40 cellular contexts compared by ENCODE assay signal in the genomic region with DNA sequence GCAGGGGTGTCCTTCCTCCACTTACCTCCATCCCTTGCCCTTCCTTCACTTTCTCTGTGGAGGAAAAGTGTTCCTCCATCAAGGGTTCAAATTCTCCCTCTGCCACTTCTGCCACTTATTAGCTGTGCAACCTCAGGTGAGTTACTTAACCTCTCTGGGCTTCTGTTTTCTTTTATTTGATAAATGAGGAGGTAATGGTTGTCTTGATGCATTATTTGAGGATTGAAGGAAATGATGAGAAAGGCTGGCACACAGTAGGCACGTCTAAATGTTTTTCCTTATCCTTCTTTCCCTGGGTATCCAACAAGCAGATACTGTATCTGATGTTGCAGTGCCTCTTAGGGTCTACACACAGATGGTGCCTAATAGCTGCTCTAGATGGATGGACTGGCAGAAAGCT. TPM values are rescaled to one million over a fixed set of nuclear protein-coding genes. Genes with fewer than 3 reads are reported as not detected.
"Had no signal": no experiment of that assay in that cellular context is flagged by ENCODE, and none has a peak within 500 bp of the region (broad histone marks: within the 10 kb centered on the region; RNA-seq: fewer than 3 reads in every experiment).

No MANE protein-coding gene starts in this region.

- H3K4me3 Mint-ChIP-seq: activated CD4-positive, alpha-beta memory T cell treated with anti-CD3 and anti-CD28 coated beads, Interleukin-2, amount 10 ng/mL, durations not matched to agents 7 days and 5 days; activated CD4-positive, alpha-beta T cell treated with anti-CD3 and anti-CD28 coated beads for 36 hours; activated CD4-positive, alpha-beta T cell treated with anti-CD3 and anti-CD28 coated beads, Interleukin-2, amount 10 ng/mL, durations not matched to agents 7 days and 5 days; activated CD8-positive, alpha-beta memory T cell treated with anti-CD3 and anti-CD28 coated beads, Interleukin-2, amount 10 ng/mL, durations not matched to agents 7 days and 5 days; activated CD8-positive, alpha-beta T cell treated with anti-CD3 and anti-CD28 coated beads, Interleukin-2, amount 10 ng/mL, durations not matched to agents 7 days and 5 days; activated naive CD4-positive, alpha-beta T cell treated with anti-CD3 and anti-CD28 coated beads, Interleukin-2, amount 10 ng/mL, durations not matched to agents 7 days and 5 days; activated naive CD4-positive, alpha-beta T cell treated with anti-CD3 and anti-CD28 coated beads, Interleukin-2, amount 50 U/mL, for 24 hours; activated naive CD8-positive, alpha-beta T cell; activated naive CD8-positive, alpha-beta T cell treated with anti-CD3 and anti-CD28 coated beads, Interleukin-2, amount 10 ng/mL, durations not matched to agents 7 days and 5 days; activated naive CD8-positive, alpha-beta T cell treated with anti-CD3 and anti-CD28 coated beads, Interleukin-2, amount 50 U/mL, for 24 hours; activated T-cell treated with anti-CD3 and anti-CD28 coated beads, Interleukin-2, amount 50 U/mL, for 24 hours; brain; central memory CD8-positive, alpha-beta T cell; T-helper 1 cell treated with Interleukin-12 subunit alpha and Interleukin-12 subunit beta and Interleukin-4 antibody, amounts not matched to agents 30 μg/mL and 1 μg/mL, for 36 hours; T-helper 2 cell treated with Interferon-gamma antibody and Interleukin-4, amounts not matched to agents 5 μg/mL and 100 μg/mL, for 36 hours; WTC11 had no signal

- H3K4me1 ChIP-seq: ascending aorta had no signal

- H3K36me3 Mint-ChIP-seq: activated CD8-positive, alpha-beta memory T cell treated with anti-CD3 and anti-CD28 coated beads, Interleukin-2, amount 10 ng/mL, durations not matched to agents 7 days and 5 days; activated naive CD4-positive, alpha-beta T cell treated with anti-CD3 and anti-CD28 coated beads, Interleukin-2, amount 10 ng/mL, durations not matched to agents 7 days and 5 days; activated naive CD4-positive, alpha-beta T cell treated with anti-CD3 and anti-CD28 coated beads, Interleukin-2, amount 50 U/mL, for 24 hours; activated naive CD8-positive, alpha-beta T cell; activated naive CD8-positive, alpha-beta T cell treated with anti-CD3 and anti-CD28 coated beads, Interleukin-2, amount 10 ng/mL, durations not matched to agents 7 days and 5 days; brain; WTC11 had no signal

- DNase-seq: activated CD4-positive, alpha-beta memory T cell treated with anti-CD3 and anti-CD28 coated beads, Interleukin-2, amount 10 ng/mL, durations not matched to agents 7 days and 5 days; activated CD4-positive, alpha-beta T cell treated with anti-CD3 and anti-CD28 coated beads for 1 hour; activated CD4-positive, alpha-beta T cell treated with anti-CD3 and anti-CD28 coated beads for 36 hours; activated CD4-positive, alpha-beta T cell treated with anti-CD3 and anti-CD28 coated beads for 48 hours; activated CD4-positive, alpha-beta T cell treated with anti-CD3 and anti-CD28 coated beads, Interleukin-2, amount 10 ng/mL, durations not matched to agents 7 days and 5 days; activated CD4-positive, alpha-beta T cell treated with anti-CD3 and anti-CD28 coated beads, Interleukin-2, amount 50 U/mL, for 48 hours; activated CD4-positive, CD25-positive, alpha-beta regulatory T cell; activated CD8-positive, alpha-beta memory T cell treated with anti-CD3 and anti-CD28 coated beads for 24 hours; activated CD8-positive, alpha-beta memory T cell treated with anti-CD3 and anti-CD28 coated beads, Interleukin-2, amount 10 ng/mL, durations not matched to agents 7 days and 5 days; activated CD8-positive, alpha-beta memory T cell treated with anti-CD3 and anti-CD28 coated beads, Interleukin-2, amount 50 U/mL, for 48 hours; activated CD8-positive, alpha-beta T cell treated with anti-CD3 and anti-CD28 coated beads, Interleukin-2, amount 10 ng/mL, durations not matched to agents 7 days and 5 days; activated effector memory CD4-positive, alpha-beta T cell treated with Interleukin-2 at 50 U/mL for 16 hours; activated gamma-delta T cell; activated naive CD4-positive, alpha-beta T cell treated with anti-CD3 and anti-CD28 coated beads, Interleukin-2, amount 10 ng/mL, durations not matched to agents 7 days and 5 days; activated naive CD4-positive, alpha-beta T cell treated with Interleukin-2 at 50 U/mL for 16 hours; activated naive CD8-positive, alpha-beta T cell treated with anti-CD3 and anti-CD28 coated beads, Interleukin-2, amount 10 ng/mL, durations not matched to agents 7 days and 5 days; activated naive CD8-positive, alpha-beta T cell treated with anti-CD3 and anti-CD28 coated beads, Interleukin-2, amount 50 U/mL, for 24 hours; activated T-cell treated with anti-CD3 and anti-CD28 coated beads, Interleukin-2, amount 50 U/mL, for 24 hours; activated T-cell treated with anti-CD3 and anti-CD28 coated beads, Interleukin-2, amount 50 U/mL, for 48 hours; amygdala; anterior cingulate cortex; caudate nucleus; cerebellar nuclear complex; T-helper 1 cell; T-helper 2 cell; T-helper 9 cell; WERI-Rb-1 had no signal

- H3K27ac ChIP-seq: ascending aorta, cardiac muscle cell, WERI-Rb-1 had no signal

- H3K27ac Mint-ChIP-seq: activated CD4-positive, alpha-beta memory T cell treated with anti-CD3 and anti-CD28 coated beads, Interleukin-2, amount 10 ng/mL, durations not matched to agents 7 days and 5 days; activated CD4-positive, alpha-beta T cell treated with anti-CD3 and anti-CD28 coated beads for 36 hours; activated CD4-positive, alpha-beta T cell treated with anti-CD3 and anti-CD28 coated beads, Interleukin-2, amount 10 ng/mL, durations not matched to agents 7 days and 5 days; activated CD8-positive, alpha-beta memory T cell treated with anti-CD3 and anti-CD28 coated beads, Interleukin-2, amount 10 ng/mL, durations not matched to agents 7 days and 5 days; activated CD8-positive, alpha-beta T cell treated with anti-CD3 and anti-CD28 coated beads, Interleukin-2, amount 10 ng/mL, durations not matched to agents 7 days and 5 days; activated naive CD4-positive, alpha-beta T cell treated with anti-CD3 and anti-CD28 coated beads, Interleukin-2, amount 10 ng/mL, durations not matched to agents 7 days and 5 days; activated naive CD4-positive, alpha-beta T cell treated with anti-CD3 and anti-CD28 coated beads, Interleukin-2, amount 50 U/mL, for 24 hours; activated naive CD8-positive, alpha-beta T cell; activated naive CD8-positive, alpha-beta T cell treated with anti-CD3 and anti-CD28 coated beads, Interleukin-2, amount 10 ng/mL, durations not matched to agents 7 days and 5 days; activated naive CD8-positive, alpha-beta T cell treated with anti-CD3 and anti-CD28 coated beads, Interleukin-2, amount 50 U/mL, for 24 hours; activated T-cell treated with anti-CD3 and anti-CD28 coated beads, Interleukin-2, amount 50 U/mL, for 24 hours; activated T-helper 2 cell treated with anti-CD3 and anti-CD28 coated beads, Interferon-gamma antibody, Interleukin-2, Interleukin-4, amounts not matched to agents 10 μg/mL and 5 μg/mL and 100 μg/mL, durations not matched to agents 14 hours and 24 hours and 36 hours; T-helper 1 cell treated with Interleukin-12 subunit alpha and Interleukin-12 subunit beta and Interleukin-4 antibody, amounts not matched to agents 30 μg/mL and 1 μg/mL, for 36 hours; T-helper 2 cell treated with Interferon-gamma antibody and Interleukin-4, amounts not matched to agents 5 μg/mL and 100 μg/mL, for 36 hours; WTC11 had no signal

- FAIRE-seq: bronchial epithelial cell, TTC549 had no signal

- H3K36me3 ChIP-seq: ascending aorta, cardiac muscle cell, WERI-Rb-1 had no signal

- ATAC-seq: activated CD4-positive, alpha-beta T cell treated with anti-CD3 and anti-CD28 coated beads for 36 hours; activated CD4-positive, CD25-positive, alpha-beta regulatory T cell treated with anti-CD3 and anti-CD28 coated beads, Interleukin-2, amount 50 U/mL, for 24 hours; activated CD8-positive, alpha-beta memory T cell treated with anti-CD3 and anti-CD28 coated beads, Interleukin-2, amount 10 ng/mL, durations not matched to agents 7 days and 5 days; activated CD8-positive, alpha-beta T cell treated with anti-CD3 and anti-CD28 coated beads, Interleukin-2, amount 10 ng/mL, durations not matched to agents 7 days and 5 days; activated naive CD8-positive, alpha-beta T cell treated with anti-CD3 and anti-CD28 coated beads, Interleukin-2, amount 50 U/mL, for 24 hours; WTC11 had no signal

- H3K4me3 ChIP-seq: ascending aorta, cardiac muscle cell had no signal

- H3K9me3 ChIP-seq: ascending aorta had no signal

- H3K9me3 Mint-ChIP-seq: activated CD4-positive, alpha-beta memory T cell treated with anti-CD3 and anti-CD28 coated beads, Interleukin-2, amount 10 ng/mL, durations not matched to agents 7 days and 5 days; activated CD4-positive, alpha-beta T cell treated with anti-CD3 and anti-CD28 coated beads, Interleukin-2, amount 10 ng/mL, durations not matched to agents 7 days and 5 days; activated naive CD4-positive, alpha-beta T cell treated with anti-CD3 and anti-CD28 coated beads, Interleukin-2, amount 10 ng/mL, durations not matched to agents 7 days and 5 days; activated naive CD4-positive, alpha-beta T cell treated with anti-CD3 and anti-CD28 coated beads, Interleukin-2, amount 50 U/mL, for 24 hours; activated naive CD8-positive, alpha-beta T cell treated with anti-CD3 and anti-CD28 coated beads, Interleukin-2, amount 10 ng/mL, durations not matched to agents 7 days and 5 days; activated naive CD8-positive, alpha-beta T cell treated with anti-CD3 and anti-CD28 coated beads, Interleukin-2, amount 50 U/mL, for 24 hours; activated T-cell treated with anti-CD3 and anti-CD28 coated beads, Interleukin-2, amount 50 U/mL, for 24 hours; activated T-helper 2 cell treated with anti-CD3 and anti-CD28 coated beads, Interferon-gamma antibody, Interleukin-2, Interleukin-4, amounts not matched to agents 10 μg/mL and 5 μg/mL and 100 μg/mL, durations not matched to agents 14 hours and 24 hours and 36 hours; central memory CD8-positive, alpha-beta T cell; T-helper 1 cell treated with Interleukin-12 subunit alpha and Interleukin-12 subunit beta and Interleukin-4 antibody, amounts not matched to agents 30 μg/mL and 1 μg/mL, for 36 hours; T-helper 2 cell treated with Interferon-gamma antibody and Interleukin-4, amounts not matched to agents 5 μg/mL and 100 μg/mL, for 36 hours; WTC11 had no signal

RNA-seq across cellular contexts. Expression of a gene that starts 14.3 kb away (rescaled TPM):
- total RNA-seq: activated CD4-positive, alpha-beta memory T cell treated with anti-CD3 and anti-CD28 coated beads, Interleukin-2, amount 10 ng/mL, durations not matched to agents 7 days and 5 days; activated CD4-positive, alpha-beta T cell treated with anti-CD3 and anti-CD28 coated beads for 36 hours; activated CD4-positive, alpha-beta T cell treated with anti-CD3 and anti-CD28 coated beads, Interleukin-2, amount 10 ng/mL, durations not matched to agents 7 days and 5 days; activated CD8-positive, alpha-beta memory T cell treated with anti-CD3 and anti-CD28 coated beads, Interleukin-2, amount 10 ng/mL, durations not matched to agents 7 days and 5 days; activated CD8-positive, alpha-beta T cell treated with anti-CD3 and anti-CD28 coated beads, Interleukin-2, amount 10 ng/mL, durations not matched to agents 7 days and 5 days; activated naive CD8-positive, alpha-beta T cell treated with anti-CD3 and anti-CD28 coated beads, Interleukin-2, amount 10 ng/mL, durations not matched to agents 7 days and 5 days; activated T-helper 2 cell treated with anti-CD3 and anti-CD28 coated beads, Interferon-gamma antibody, Interleukin-2, Interleukin-4, amounts not matched to agents 10 μg/mL and 5 μg/mL and 100 μg/mL, durations not matched to agents 14 hours and 24 hours and 36 hours; ascending aorta; WTC11 had no signal
- polyA plus RNA-seq: cardiac muscle cell had no signal
